In the genomic region with DNA sequence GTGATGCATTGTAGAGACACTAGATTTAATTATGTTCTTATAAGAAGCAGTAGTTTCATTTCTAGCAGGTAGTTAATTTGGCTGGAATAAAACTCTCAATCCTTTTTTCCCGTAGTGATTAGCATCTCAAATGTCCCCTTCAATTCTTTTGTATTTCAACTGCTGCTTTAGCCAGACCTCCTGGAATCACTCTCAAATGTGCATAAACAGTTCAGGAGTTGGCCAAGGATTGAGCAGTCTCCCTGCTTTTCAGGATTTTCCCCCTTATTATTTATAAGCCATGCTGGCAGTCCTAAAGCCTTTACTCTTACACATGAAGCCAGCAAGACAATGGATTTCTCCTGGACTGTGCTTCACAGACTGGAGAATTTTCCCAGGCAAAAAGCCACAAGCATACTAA, we compare ENCODE assay signal across 24 cellular contexts.
"Had no signal": no experiment of that assay in that cellular context is flagged by ENCODE, and none has a peak within 500 bp of the region (broad histone marks: within the 10 kb centered on the region; RNA-seq: fewer than 3 reads in every experiment).

No MANE protein-coding gene starts in this region.

- H3K4me2 ChIP-seq: hepatocyte had no signal

- H3K27ac ChIP-seq: dorsolateral prefrontal cortex, hepatocyte, left ventricle myocardium inferior, neutrophil, spleen, testis, tibial nerve, upper lobe of right lung, vagina had no signal

- H3K9me3 ChIP-seq: neutrophil, testis, upper lobe of right lung, vagina had no signal

- H2AFZ ChIP-seq: hepatocyte had no signal

- H3K4me3 ChIP-seq: dorsolateral prefrontal cortex, hepatocyte, left ventricle myocardium inferior, lung, spleen, testis, tibial nerve, upper lobe of right lung, vagina had no signal

- H3K4me1 ChIP-seq: left ventricle myocardium inferior, spleen, testis, tibial nerve, upper lobe of right lung, vagina had no signal

- ATAC-seq: naive thymus-derived CD4-positive, alpha-beta T cell; sciatic nerve; stimulated activated memory B cell treated with anti-CD40 and anti-IgM and Interleukin-4, amounts not matched to agents 10 μg/mL and 1 μg/mL and 100 μg/mL, for 72 hours; upper lobe of right lung had no signal

- H3K79me2 ChIP-seq: hepatocyte had no signal

- H3K36me3 ChIP-seq: left ventricle myocardium inferior, neutrophil, spleen, tibial nerve, upper lobe of right lung, vagina had no signal

- DNase-seq: cortex of kidney; dorsolateral prefrontal cortex; effector CD8-positive, alpha-beta T cell; foreskin melanocyte; head of caudate nucleus; immature natural killer cell; left ventricle myocardium inferior; mesendoderm; naive thymus-derived CD4-positive, alpha-beta T cell; nephron progenitor cell; posterior cingulate gyrus; spleen; stimulated activated CD4-positive, alpha-beta T cell treated with anti-CD3 and anti-CD28 coated beads, Interleukin-15, amount 100 ng/mL, for 24 hours; stimulated activated CD4-positive, alpha-beta T cell treated with anti-CD3 and anti-CD28 coated beads, Interleukin-1b, Interleukin-23, amount 100 ng/mL, for 48 hours; stimulated activated CD4-positive, alpha-beta T cell treated with anti-CD3 and anti-CD28 coated beads, Interleukin-4, amount 100 ng/mL, for 24 hours; testis; upper lobe of right lung had no signal

- H3K27me3 ChIP-seq: hepatocyte, neutrophil, spleen, testis, tibial nerve, upper lobe of right lung, vagina had no signal
